In the genomic region with DNA sequence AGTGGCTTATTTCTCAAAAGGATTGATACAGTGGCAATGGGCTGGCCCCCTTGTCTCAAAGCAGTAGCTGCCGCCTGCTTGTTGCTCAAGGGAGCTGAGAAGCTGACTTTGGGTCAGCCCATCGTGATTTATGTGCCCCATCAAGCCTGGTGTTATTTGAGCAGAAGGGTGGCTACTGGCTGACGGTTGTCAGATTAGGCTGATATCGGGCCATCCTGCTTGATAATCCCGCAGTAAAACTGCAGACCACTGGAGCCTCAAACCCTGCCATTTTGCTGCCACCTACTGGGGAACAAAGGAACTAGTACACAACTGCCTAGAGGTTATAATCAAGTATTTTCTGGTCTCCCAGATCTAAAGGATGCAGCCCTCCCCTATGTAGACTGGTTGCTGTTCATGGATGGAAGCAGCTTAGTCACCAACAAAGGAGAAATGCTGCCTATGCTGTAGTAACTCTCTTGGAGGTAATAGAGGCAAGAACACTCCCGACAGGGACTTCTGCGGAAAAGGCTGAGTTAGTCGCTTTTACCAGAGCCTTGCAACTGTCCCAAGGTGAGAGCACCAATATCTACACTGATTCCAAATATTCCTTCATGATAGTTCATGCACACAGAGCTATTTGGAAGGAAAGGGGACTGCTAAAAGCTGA, we compare ENCODE assay signal across 1 cellular context.
A peak's percentile ranks its signal among the peaks of the same experiment; 100 is the strongest.
TF ChIP-seq lines count a peak whose summit lies in the region.

No MANE protein-coding gene starts in this region.

TF ChIP-seq in HepG2, 621 proteins besides CTCF, POLR2A, EP300 and RAD21 (continued from another document and continues in another):
- TF ChIP-seq, protein P1, sequence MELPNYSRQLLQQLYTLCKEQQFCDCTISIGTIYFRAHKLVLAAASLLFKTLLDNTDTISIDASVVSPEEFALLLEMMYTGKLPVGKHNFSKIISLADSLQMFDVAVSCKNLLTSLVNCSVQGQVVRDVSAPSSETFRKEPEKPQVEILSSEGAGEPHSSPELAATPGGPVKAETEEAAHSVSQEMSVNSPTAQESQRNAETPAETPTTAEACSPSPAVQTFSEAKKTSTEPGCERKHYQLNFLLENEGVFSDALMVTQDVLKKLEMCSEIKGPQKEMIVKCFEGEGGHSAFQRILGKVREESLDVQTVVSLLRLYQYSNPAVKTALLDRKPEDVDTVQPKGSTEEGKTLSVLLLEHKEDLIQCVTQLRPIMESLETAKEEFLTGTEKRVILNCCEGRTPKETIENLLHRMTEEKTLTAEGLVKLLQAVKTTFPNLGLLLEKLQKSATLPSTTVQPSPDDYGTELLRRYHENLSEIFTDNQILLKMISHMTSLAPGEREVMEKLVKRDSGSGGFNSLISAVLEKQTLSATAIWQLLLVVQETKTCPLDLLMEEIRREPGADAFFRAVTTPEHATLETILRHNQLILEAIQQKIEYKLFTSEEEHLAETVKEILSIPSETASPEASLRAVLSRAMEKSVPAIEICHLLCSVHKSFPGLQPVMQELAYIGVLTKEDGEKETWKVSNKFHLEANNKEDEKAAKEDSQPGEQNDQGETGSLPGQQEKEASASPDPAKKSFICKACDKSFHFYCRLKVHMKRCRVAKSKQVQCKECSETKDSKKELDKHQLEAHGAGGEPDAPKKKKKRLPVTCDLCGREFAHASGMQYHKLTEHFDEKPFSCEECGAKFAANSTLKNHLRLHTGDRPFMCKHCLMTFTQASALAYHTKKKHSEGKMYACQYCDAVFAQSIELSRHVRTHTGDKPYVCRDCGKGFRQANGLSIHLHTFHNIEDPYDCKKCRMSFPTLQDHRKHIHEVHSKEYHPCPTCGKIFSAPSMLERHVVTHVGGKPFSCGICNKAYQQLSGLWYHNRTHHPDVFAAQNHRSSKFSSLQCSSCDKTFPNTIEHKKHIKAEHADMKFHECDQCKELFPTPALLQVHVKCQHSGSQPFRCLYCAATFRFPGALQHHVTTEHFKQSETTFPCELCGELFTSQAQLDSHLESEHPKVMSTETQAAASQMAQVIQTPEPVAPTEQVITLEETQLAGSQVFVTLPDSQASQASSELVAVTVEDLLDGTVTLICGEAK (IDR thresholded peaks at IDR 0.05), result no peak
- TF ChIP-seq, protein P1 (CRISPR knock-in tag; IDR thresholded peaks at IDR 0.05), result no peak
- no peak for TF ChIP-seq HHEX (CRISPR knock-in tag; IDR thresholded peaks at IDR 0.05)
- TF ChIP-seq, protein P2, sequence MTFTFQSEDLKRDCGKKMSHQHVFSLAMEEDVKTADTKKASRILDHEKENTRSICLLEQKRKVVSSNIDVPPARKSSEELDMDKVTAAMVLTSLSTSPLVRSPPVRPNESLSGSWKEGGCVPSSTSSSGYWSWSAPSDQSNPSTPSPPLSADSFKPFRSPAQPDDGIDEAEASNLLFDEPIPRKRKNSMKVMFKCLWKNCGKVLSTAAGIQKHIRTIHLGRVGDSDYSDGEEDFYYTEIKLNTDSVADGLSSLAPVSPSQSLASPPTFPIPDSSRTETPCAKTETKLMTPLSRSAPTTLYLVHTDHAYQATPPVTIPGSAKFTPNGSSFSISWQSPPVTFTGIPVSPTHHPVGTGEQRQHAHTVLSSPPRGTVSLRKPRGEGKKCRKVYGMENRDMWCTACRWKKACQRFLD (CRISPR knock-in tag; IDR thresholded peaks at IDR 0.05; ENCODE audit: borderline replicate concordance), result no peak
- TF ChIP-seq, protein P3, sequence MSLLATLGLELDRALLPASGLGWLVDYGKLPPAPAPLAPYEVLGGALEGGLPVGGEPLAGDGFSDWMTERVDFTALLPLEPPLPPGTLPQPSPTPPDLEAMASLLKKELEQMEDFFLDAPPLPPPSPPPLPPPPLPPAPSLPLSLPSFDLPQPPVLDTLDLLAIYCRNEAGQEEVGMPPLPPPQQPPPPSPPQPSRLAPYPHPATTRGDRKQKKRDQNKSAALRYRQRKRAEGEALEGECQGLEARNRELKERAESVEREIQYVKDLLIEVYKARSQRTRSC (CRISPR knock-in tag; IDR thresholded peaks at IDR 0.05; ENCODE audit: low read depth), result no peak
- peak; percentile 71 for TF ChIP-seq FOXA3 (CRISPR knock-in tag; IDR thresholded peaks at IDR 0.05)
- no peak for TF ChIP-seq ZNF7 (CRISPR knock-in tag; IDR thresholded peaks at IDR 0.05)
- TF ChIP-seq, protein P4, sequence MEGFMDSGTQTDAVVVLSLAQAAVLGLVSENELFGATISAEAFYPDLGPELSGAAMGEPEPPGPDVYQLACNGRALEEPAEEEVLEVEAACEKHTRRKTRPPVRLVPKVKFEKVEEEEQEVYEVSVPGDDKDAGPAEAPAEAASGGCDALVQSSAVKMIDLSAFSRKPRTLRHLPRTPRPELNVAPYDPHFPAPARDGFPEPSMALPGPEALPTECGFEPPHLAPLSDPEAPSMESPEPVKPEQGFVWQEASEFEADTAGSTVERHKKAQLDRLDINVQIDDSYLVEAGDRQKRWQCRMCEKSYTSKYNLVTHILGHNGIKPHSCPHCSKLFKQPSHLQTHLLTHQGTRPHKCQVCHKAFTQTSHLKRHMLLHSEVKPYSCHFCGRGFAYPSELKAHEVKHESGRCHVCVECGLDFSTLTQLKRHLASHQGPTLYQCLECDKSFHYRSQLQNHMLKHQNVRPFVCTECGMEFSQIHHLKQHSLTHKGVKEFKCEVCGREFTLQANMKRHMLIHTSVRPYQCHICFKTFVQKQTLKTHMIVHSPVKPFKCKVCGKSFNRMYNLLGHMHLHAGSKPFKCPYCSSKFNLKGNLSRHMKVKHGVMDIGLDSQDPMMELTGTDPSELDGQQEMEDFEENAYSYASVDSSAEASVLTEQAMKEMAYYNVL (CRISPR knock-in tag; IDR thresholded peaks at IDR 0.05; ENCODE audit: borderline replicate concordance), result no peak
- TF ChIP-seq ZNF501 (CRISPR knock-in tag; IDR thresholded peaks at IDR 0.05), result no peak
- TF ChIP-seq GATAD2A (CRISPR knock-in tag; IDR thresholded peaks at IDR 0.05), result 0 out of 2 replicates have a peak, but pooled peaks have one; percentile 40
- TF ChIP-seq BRCA1 (CRISPR knock-in tag; IDR thresholded peaks at IDR 0.05), result no peak
- TF ChIP-seq SRSF9 (IDR thresholded peaks at IDR 0.05; ENCODE audit: borderline replicate concordance, insufficient read depth, low read depth, low read length, poor library complexity, severe bottlenecking), result no peak
- TF ChIP-seq ZNF570 (CRISPR knock-in tag; IDR thresholded peaks at IDR 0.05; ENCODE audit: borderline replicate concordance), result no peak
- 0 out of 2 replicates have a peak, but pooled peaks have one; percentile 44 for TF ChIP-seq ZNF335 (CRISPR knock-in tag; IDR thresholded peaks at IDR 0.05)
- peak; percentile 31 for TF ChIP-seq TEAD3 (CRISPR knock-in tag; optimal IDR thresholded peaks at IDR 0.05; ENCODE audit: borderline replicate concordance)
- TF ChIP-seq ZSCAN21 (CRISPR knock-in tag; IDR thresholded peaks at IDR 0.05; ENCODE audit: borderline replicate concordance), result no peak
- no peak for TF ChIP-seq ZNF354B (CRISPR knock-in tag; IDR thresholded peaks at IDR 0.05)
- no peak for TF ChIP-seq HNF4A (CRISPR knock-in tag; IDR thresholded peaks at IDR 0.05)
- no peak for TF ChIP-seq ZNF441 (CRISPR knock-in tag; IDR thresholded peaks at IDR 0.05; ENCODE audit: borderline replicate concordance)
- TF ChIP-seq, protein P5, sequence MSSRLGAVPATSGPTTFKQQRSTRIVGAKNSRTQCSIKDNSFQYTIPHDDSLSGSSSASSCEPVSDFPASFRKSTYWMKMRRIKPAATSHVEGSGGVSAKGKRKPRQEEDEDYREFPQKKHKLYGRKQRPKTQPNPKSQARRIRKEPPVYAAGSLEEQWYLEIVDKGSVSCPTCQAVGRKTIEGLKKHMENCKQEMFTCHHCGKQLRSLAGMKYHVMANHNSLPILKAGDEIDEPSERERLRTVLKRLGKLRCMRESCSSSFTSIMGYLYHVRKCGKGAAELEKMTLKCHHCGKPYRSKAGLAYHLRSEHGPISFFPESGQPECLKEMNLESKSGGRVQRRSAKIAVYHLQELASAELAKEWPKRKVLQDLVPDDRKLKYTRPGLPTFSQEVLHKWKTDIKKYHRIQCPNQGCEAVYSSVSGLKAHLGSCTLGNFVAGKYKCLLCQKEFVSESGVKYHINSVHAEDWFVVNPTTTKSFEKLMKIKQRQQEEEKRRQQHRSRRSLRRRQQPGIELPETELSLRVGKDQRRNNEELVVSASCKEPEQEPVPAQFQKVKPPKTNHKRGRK (CRISPR knock-in tag; IDR thresholded peaks at IDR 0.05), result no peak
- no peak for TF ChIP-seq ESRRA (CRISPR knock-in tag; IDR thresholded peaks at IDR 0.05; ENCODE audit: low read depth)
- TF ChIP-seq AKAP8 (CRISPR knock-in tag; IDR thresholded peaks at IDR 0.05), result no peak
- no peak for TF ChIP-seq HNRNPH1 (optimal IDR thresholded peaks at IDR 0.05; ENCODE audit: low read depth, low read length)
- TF ChIP-seq, protein P6, sequence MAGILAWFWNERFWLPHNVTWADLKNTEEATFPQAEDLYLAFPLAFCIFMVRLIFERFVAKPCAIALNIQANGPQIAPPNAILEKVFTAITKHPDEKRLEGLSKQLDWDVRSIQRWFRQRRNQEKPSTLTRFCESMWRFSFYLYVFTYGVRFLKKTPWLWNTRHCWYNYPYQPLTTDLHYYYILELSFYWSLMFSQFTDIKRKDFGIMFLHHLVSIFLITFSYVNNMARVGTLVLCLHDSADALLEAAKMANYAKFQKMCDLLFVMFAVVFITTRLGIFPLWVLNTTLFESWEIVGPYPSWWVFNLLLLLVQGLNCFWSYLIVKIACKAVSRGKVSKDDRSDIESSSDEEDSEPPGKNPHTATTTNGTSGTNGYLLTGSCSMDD (CRISPR knock-in tag; IDR thresholded peaks at IDR 0.05), result no peak
- TF ChIP-seq ERF (CRISPR knock-in tag; IDR thresholded peaks at IDR 0.05), result no peak
- no peak for TF ChIP-seq HMGA1 (CRISPR knock-in tag; conservative IDR thresholded peaks at IDR 0.05)
- no peak; the same call in 1 of the 2 replicates for TF ChIP-seq TBX2 (CRISPR knock-in tag; IDR thresholded peaks at IDR 0.05; ENCODE audit: borderline replicate concordance)
- TF ChIP-seq ZNF709 (CRISPR knock-in tag; IDR thresholded peaks at IDR 0.05), result no peak
- TF ChIP-seq, protein P7, sequence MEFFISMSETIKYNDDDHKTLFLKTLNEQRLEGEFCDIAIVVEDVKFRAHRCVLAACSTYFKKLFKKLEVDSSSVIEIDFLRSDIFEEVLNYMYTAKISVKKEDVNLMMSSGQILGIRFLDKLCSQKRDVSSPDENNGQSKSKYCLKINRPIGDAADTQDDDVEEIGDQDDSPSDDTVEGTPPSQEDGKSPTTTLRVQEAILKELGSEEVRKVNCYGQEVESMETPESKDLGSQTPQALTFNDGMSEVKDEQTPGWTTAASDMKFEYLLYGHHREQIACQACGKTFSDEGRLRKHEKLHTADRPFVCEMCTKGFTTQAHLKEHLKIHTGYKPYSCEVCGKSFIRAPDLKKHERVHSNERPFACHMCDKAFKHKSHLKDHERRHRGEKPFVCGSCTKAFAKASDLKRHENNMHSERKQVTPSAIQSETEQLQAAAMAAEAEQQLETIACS (CRISPR knock-in tag; IDR thresholded peaks at IDR 0.05), result no peak
- TF ChIP-seq, protein P8, sequence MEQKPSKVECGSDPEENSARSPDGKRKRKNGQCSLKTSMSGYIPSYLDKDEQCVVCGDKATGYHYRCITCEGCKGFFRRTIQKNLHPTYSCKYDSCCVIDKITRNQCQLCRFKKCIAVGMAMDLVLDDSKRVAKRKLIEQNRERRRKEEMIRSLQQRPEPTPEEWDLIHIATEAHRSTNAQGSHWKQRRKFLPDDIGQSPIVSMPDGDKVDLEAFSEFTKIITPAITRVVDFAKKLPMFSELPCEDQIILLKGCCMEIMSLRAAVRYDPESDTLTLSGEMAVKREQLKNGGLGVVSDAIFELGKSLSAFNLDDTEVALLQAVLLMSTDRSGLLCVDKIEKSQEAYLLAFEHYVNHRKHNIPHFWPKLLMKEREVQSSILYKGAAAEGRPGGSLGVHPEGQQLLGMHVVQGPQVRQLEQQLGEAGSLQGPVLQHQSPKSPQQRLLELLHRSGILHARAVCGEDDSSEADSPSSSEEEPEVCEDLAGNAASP (CRISPR knock-in tag; IDR thresholded peaks at IDR 0.05; ENCODE audit: borderline replicate concordance), result peak; percentile 60; the same call in 1 of the 2 replicates
- TF ChIP-seq STAT5B (CRISPR knock-in tag; IDR thresholded peaks at IDR 0.05), result no peak
- no peak for TF ChIP-seq HNF4G (IDR thresholded peaks at IDR 0.05; ENCODE audit: borderline replicate concordance, low read depth, low read length)
- TF ChIP-seq HNF4G (CRISPR knock-in tag; IDR thresholded peaks at IDR 0.05; ENCODE audit: borderline replicate concordance, low read depth), result no peak
- 0 out of 2 replicates have a peak, but pooled peaks have one; percentile 19 for TF ChIP-seq SALL1 (CRISPR knock-in tag; IDR thresholded peaks at IDR 0.05)
- TF ChIP-seq NCOA1 (CRISPR knock-in tag; IDR thresholded peaks at IDR 0.05), result 0 out of 2 replicates have a peak, but pooled peaks have one; percentile 40
- TF ChIP-seq ZNF75D (CRISPR knock-in tag; IDR thresholded peaks at IDR 0.05; ENCODE audit: borderline replicate concordance), result no peak
- no peak for TF ChIP-seq ZNF207 (IDR thresholded peaks at IDR 0.05; ENCODE audit: borderline replicate concordance)
